In genomic region chr3:59817511-59817910, GRCh38 we compare ENCODE assay signal across 18 cellular contexts.
DNase-seq lines count a peak whose midpoint lies in the region; ATAC-seq and TF ChIP-seq lines count a peak whose summit lies in the region.
"Had no signal": no experiment of that assay in that cellular context is flagged by ENCODE, and none has a peak within 500 bp of the region (broad histone marks: within the 10 kb centered on the region; RNA-seq: fewer than 3 reads in every experiment).

No MANE protein-coding gene starts in this region.

- H3K4me1 ChIP-seq in mesendoderm (ENCODE audit: control insufficient read depth, low read depth, low read length) = peaks cover 9% of the 10 kb centered on the region
- H3K4me1 ChIP-seq: body of pancreas had no signal

- H3K79me1 ChIP-seq in mesendoderm (ENCODE audit: low read length) = no peaks in the 10 kb centered on the region

- H3K4ac ChIP-seq in mesendoderm (ENCODE audit: low read depth, low read length) = peak overlapping the region; percentile 84

- H3K23ac ChIP-seq in mesendoderm (ENCODE audit: low read length) = no peak overlapping the region

- no peak for DNase-seq in activated naive CD4-positive, alpha-beta T cell treated with anti-CD3 and anti-CD28 coated beads, Interleukin-2, amount 50 U/mL, for 16 hours
- DNase-seq in MCF 10A (ENCODE audit: unreplicated experiment) (no peak), mesendoderm (no peak), foreskin melanocyte (no peak), NCI-H187 treated with DMSO at 0.1 percent for 48 hours (lab: John Stamatoyannopoulos, UW) (no peak), 8988T (no peak)
- DNase-seq: activated gamma-delta T cell treated with Interleukin-2 at 50 U/mL for 16 hours; body of pancreas; COR-L47; left cardiac atrium; NCI-H1048; stimulated activated CD4-positive, alpha-beta T cell treated with anti-CD3 and anti-CD28 coated beads, Interleukin-12 subunit alpha, Interleukin-12 subunit beta, amount 100 ng/mL, for 4 hours; stimulated activated naive CD8-positive, alpha-beta T cell treated with anti-CD3 and anti-CD28 coated beads, Interleukin-15, Interleukin-2, amounts not matched to agents 100 U/mL and 50 U/mL, for 24 hours; T-cell had no signal

- no peaks in the 10 kb centered on the region for H3K27me3 ChIP-seq in mesendoderm (ENCODE audit: insufficient read depth, low read length, poor library complexity)
- H3K27me3 ChIP-seq: body of pancreas had no signal

- no peak overlapping the region for H2BK120ac ChIP-seq in mesendoderm (ENCODE audit: low read depth, low read length)

- no peak overlapping the region for H4K5ac ChIP-seq in mesendoderm (ENCODE audit: low read length)

- H2BK15ac ChIP-seq in mesendoderm (replicated peaks; ENCODE audit: low read depth) = no peak overlapping the region

- no peak overlapping the region for H3K4me3 Mint-ChIP-seq in activated naive CD4-positive, alpha-beta T cell treated with anti-CD3 and anti-CD28 coated beads, Interleukin-2, amount 50 U/mL, for 24 hours
- no peak overlapping the region for H3K4me3 Mint-ChIP-seq in MCF 10A (ENCODE audit: unreplicated experiment)
- H3K4me3 Mint-ChIP-seq: T-cell had no signal

- no peak overlapping the region for H2BK5ac ChIP-seq in mesendoderm (ENCODE audit: low read length)

- no CpG with 5 or more reads among the region's 4 CpGs for WGBS in mesendoderm (ENCODE audit: extremely low coverage, insufficient coverage, low lambda C conversion rate)

- no peak for ATAC-seq in GM21447 (IDR thresholded peaks at IDR 0.05; ENCODE audit: unreplicated experiment)
- ATAC-seq: body of pancreas; GM12878; stimulated activated naive CD8-positive, alpha-beta T cell treated with anti-CD3 and anti-CD28 coated beads, Interleukin-15, Interleukin-2, amounts not matched to agents 100 U/mL and 50 U/mL, for 24 hours; T-cell had no signal

- no peak overlapping the region for H3K9ac ChIP-seq in mesendoderm (ENCODE audit: low read length)

- POLR2A ChIA-PET in MCF 10A (lab: Yijun Ruan, JAX) = interaction anchor here (0.5 to 1.8 kb wide), 4 partner anchors 18 to 1554 kb away, joined by 3 to 5 read pairs (median 4); no protein-coding TSS in a partner anchor

- H3K27me3 Mint-ChIP-seq in activated naive CD4-positive, alpha-beta T cell treated with anti-CD3 and anti-CD28 coated beads, Interleukin-2, amount 50 U/mL, for 24 hours = no peaks in the 10 kb centered on the region
- H3K27me3 Mint-ChIP-seq in MCF 10A (ENCODE audit: insufficient read depth, unreplicated experiment) = no peaks in the 10 kb centered on the region
- H3K27me3 Mint-ChIP-seq: T-cell had no signal

- H3K27ac ChIP-seq in mesendoderm (ENCODE audit: low read depth, low read length) = no peak overlapping the region
- H3K27ac ChIP-seq: body of pancreas had no signal

- no peak for TF ChIP-seq CTCF in MCF 10A (IDR thresholded peaks at IDR 0.05; ENCODE audit: unreplicated experiment)

- intact Hi-C loops in MCF 10A (cut with micrococcal nuclease) = loop anchor here (10.0 kb wide), 2 partner anchors 823 to 993 kb away; no protein-coding TSS in a partner anchor

- H3K18ac ChIP-seq in mesendoderm (ENCODE audit: low read length) = peak overlapping the region; percentile 32

- H3K4me2 ChIP-seq in mesendoderm (ENCODE audit: low read length) = no peak overlapping the region

- no peak overlapping the region for H3K56ac ChIP-seq in mesendoderm (ENCODE audit: low read length)

- H3K36me3 ChIP-seq in mesendoderm (ENCODE audit: control insufficient read depth, insufficient read depth, low read length) = no peaks in the 10 kb centered on the region

- no peak overlapping the region for H2AK5ac ChIP-seq in mesendoderm (ENCODE audit: low read length)

- peaks cover 40% of the 10 kb centered on the region for H3K4me1 Mint-ChIP-seq in activated naive CD4-positive, alpha-beta T cell treated with anti-CD3 and anti-CD28 coated beads, Interleukin-2, amount 50 U/mL, for 24 hours
- peaks cover 25% of the 10 kb centered on the region for H3K4me1 Mint-ChIP-seq in MCF 10A (ENCODE audit: insufficient read depth, unreplicated experiment)

- H3K27ac Mint-ChIP-seq in activated naive CD4-positive, alpha-beta T cell treated with anti-CD3 and anti-CD28 coated beads, Interleukin-2, amount 50 U/mL, for 24 hours = peak overlapping the region; percentile 37
- peak overlapping the region; percentile 87 for H3K27ac Mint-ChIP-seq in MCF 10A (ENCODE audit: low read depth, unreplicated experiment)
- H3K27ac Mint-ChIP-seq: T-cell had no signal

- BruUV-seq in MCF 10A (replicated peaks; lab: Mats Ljungman, UMichigan) = no TSS peak

- CTCF ChIA-PET in MCF 10A (lab: Yijun Ruan, JAX) = interaction anchor here (0.6 to 1.7 kb wide), 15 partner anchors 7 to 1254 kb away, joined by 3 to 12 read pairs (median 4); no protein-coding TSS in a partner anchor

- H3K79me2 ChIP-seq in mesendoderm (ENCODE audit: control insufficient read depth, insufficient read depth, low read length) = no peaks in the 10 kb centered on the region

- peaks cover 18% of the 10 kb centered on the region for H3K36me3 Mint-ChIP-seq in activated naive CD4-positive, alpha-beta T cell treated with anti-CD3 and anti-CD28 coated beads, Interleukin-2, amount 50 U/mL, for 24 hours
- no peaks in the 10 kb centered on the region for H3K36me3 Mint-ChIP-seq in MCF 10A (ENCODE audit: insufficient read depth, unreplicated experiment)

- peaks cover 7% of the 10 kb centered on the region for H3K9me3 Mint-ChIP-seq in activated naive CD4-positive, alpha-beta T cell treated with anti-CD3 and anti-CD28 coated beads, Interleukin-2, amount 50 U/mL, for 24 hours
- H3K9me3 Mint-ChIP-seq in MCF 10A (ENCODE audit: unreplicated experiment) = peaks cover 13% of the 10 kb centered on the region

- H3K4me3 ChIP-seq in mesendoderm (ENCODE audit: low read length) = no peak overlapping the region
- H3K4me3 ChIP-seq: body of pancreas, GM12878, K562 had no signal

- no peak overlapping the region for H4K8ac ChIP-seq in mesendoderm (ENCODE audit: low read depth, low read length)
